ENCODE assay signal across 8 cellular contexts in genomic region chr9:69671291-69671903, GRCh38. TPM values are rescaled to one million over a fixed set of nuclear protein-coding genes. Genes with fewer than 3 reads are reported as not detected.
DNase-seq lines count a peak whose midpoint lies in the region; ATAC-seq and TF ChIP-seq lines count a peak whose summit lies in the region.

No MANE protein-coding gene starts in this region.

- H3K4me3 ChIP-seq in CD8-positive, alpha-beta T cell (ENCODE audit: low read depth, low read length) = peak overlapping the region; percentile 55
- H3K4me3 ChIP-seq in esophagus squamous epithelium (peak overlapping the region; percentile 44 to 86 (median 82)), neural cell (ENCODE audit: low read length) (peak overlapping the region; percentile 95)

- H3K4me2 ChIP-seq in neural cell (ENCODE audit: low read length) = peak overlapping the region; percentile 79

- H3K27me3 ChIP-seq in CD8-positive, alpha-beta T cell (ENCODE audit: insufficient read depth, low read length) = no peaks in the 10 kb centered on the region
- H3K27me3 ChIP-seq in esophagus squamous epithelium = no peaks in the 10 kb centered on the region
- no peaks in the 10 kb centered on the region for H3K27me3 ChIP-seq in neural cell (ENCODE audit: insufficient read depth, low read depth, low read length)

- peak overlapping the region; percentile 68 for H3K4me3 Mint-ChIP-seq in CD8-positive, alpha-beta T cell

- CTCF ChIA-PET in CD8-positive, alpha-beta T cell (lab: Charles Lee) = interaction anchor here (0.7 to 2.0 kb wide), 2 partner anchors 19 to 150 kb away, joined by 3 to 6 read pairs; no protein-coding TSS in a partner anchor

- no peak for ATAC-seq in CD8-positive, alpha-beta T cell
- ATAC-seq in HG03565 (IDR thresholded peaks at IDR 0.05; ENCODE audit: unreplicated experiment) = no peak
- no peak for ATAC-seq in GM21717 (IDR thresholded peaks at IDR 0.05; ENCODE audit: unreplicated experiment)

- no peak for DNase-seq in CD8-positive, alpha-beta T cell
- peak; percentile 10 for DNase-seq in RPMI8226
- DNase-seq in esophagus squamous epithelium (lab: John Stamatoyannopoulos, UW) = no peak
- no peak for DNase-seq in ACHN
- no peak for DNase-seq in GM13977 (ENCODE audit: low spot score)

- H3K36me3 Mint-ChIP-seq in CD8-positive, alpha-beta T cell = no peaks in the 10 kb centered on the region

- no peaks in the 10 kb centered on the region for H4K20me1 ChIP-seq in neural cell (ENCODE audit: insufficient read depth)

- POLR2A ChIA-PET in CD8-positive, alpha-beta T cell (lab: Charles Lee) = no interaction called here

- no peak overlapping the region for H3K27ac Mint-ChIP-seq in CD8-positive, alpha-beta T cell

- H3K27me3 Mint-ChIP-seq in CD8-positive, alpha-beta T cell (ENCODE audit: low read depth) = peaks cover 17% of the 10 kb centered on the region

- no peak for TF ChIP-seq RAD21 in neural cell (conservative IDR thresholded peaks at IDR 0.05)

- no peaks in the 10 kb centered on the region for H3F3A ChIP-seq in neural cell (ENCODE audit: insufficient read depth, low read length, poor library complexity, severe bottlenecking)

- H2AFZ ChIP-seq in neural cell (ENCODE audit: low read depth, low read length) = peak overlapping the region; percentile 80

- H3K4me1 Mint-ChIP-seq in CD8-positive, alpha-beta T cell (ENCODE audit: low read depth) = peaks cover 18% of the 10 kb centered on the region

- no peak for TF ChIP-seq CTCF in CD8-positive, alpha-beta T cell (IDR thresholded peaks at IDR 0.05)
- TF ChIP-seq CTCF in esophagus squamous epithelium (IDR thresholded peaks at IDR 0.05) (no peak), neural cell (IDR thresholded peaks at IDR 0.05; ENCODE audit: poor library complexity, severe bottlenecking) (no peak), GM13977 (IDR thresholded peaks at IDR 0.05; ENCODE audit: extremely low read depth, insufficient read depth, missing control alignments) (no peak)

- no peak for TF ChIP-seq EP300 in neural cell (conservative IDR thresholded peaks at IDR 0.05; ENCODE audit: poor library complexity, severe bottlenecking)

- in situ Hi-C loops in ACHN (cut with HindIII; ENCODE audit: low pct_ligation_motif_present, low pct_unique_long_range_greater_than_20kb, low sequenced_read_pairs) = no loop called here
- in situ Hi-C loops in GM13977 (cut with MboI; ENCODE audit: low pct_unique_long_range_greater_than_20kb, low sequenced_read_pairs, unreplicated experiment) = no loop called here

- 32 to 38% methylated on average over 18 of the region's 18 CpGs for WGBS in esophagus squamous epithelium, 2 donors

- peaks cover 26% of the 10 kb centered on the region for H3K79me2 ChIP-seq in neural cell (replicated peaks; ENCODE audit: insufficient read depth, low read length)

- H3K9me3 Mint-ChIP-seq in CD8-positive, alpha-beta T cell = no peaks in the 10 kb centered on the region

- H3K9ac ChIP-seq in neural cell (ENCODE audit: low read length) = peak overlapping the region; percentile 96

- peaks cover 5% of the 10 kb centered on the region for H3K4me1 ChIP-seq in CD8-positive, alpha-beta T cell (ENCODE audit: insufficient read depth, low read length)
- H3K4me1 ChIP-seq in esophagus squamous epithelium = peaks cover 4 to 52% (median 13%) of the 10 kb centered on the region in 3 donors

- TF ChIP-seq POLR2A in esophagus squamous epithelium (IDR thresholded peaks at IDR 0.05) = no peak

- no peaks in the 10 kb centered on the region for H3K9me3 ChIP-seq in CD8-positive, alpha-beta T cell (ENCODE audit: low read length)
- H3K9me3 ChIP-seq in esophagus squamous epithelium (no peaks in the 10 kb centered on the region), neural cell (ENCODE audit: low read length) (no peaks in the 10 kb centered on the region)

- no peaks in the 10 kb centered on the region for H3K36me3 ChIP-seq in CD8-positive, alpha-beta T cell (ENCODE audit: insufficient read depth, low read length)
- no peaks in the 10 kb centered on the region for H3K36me3 ChIP-seq in esophagus squamous epithelium
- no peaks in the 10 kb centered on the region for H3K36me3 ChIP-seq in neural cell (ENCODE audit: insufficient read depth, low read length)

- intact Hi-C loops in CD8-positive, alpha-beta T cell (cut with DNase I, micrococcal nuclease) = loop anchor here in 1 of 2 experiments (5.0 kb wide), 1 partner anchor 246 kb away; no protein-coding TSS in a partner anchor
- intact Hi-C loops in esophagus squamous epithelium (cut with DNase I) = loop anchor here (10.0 kb wide), 1 partner anchor 73 kb away; no protein-coding TSS in a partner anchor

- H3K9me2 ChIP-seq in neural cell (ENCODE audit: insufficient read depth, low read length) = no peaks in the 10 kb centered on the region

- no peak overlapping the region for H3K27ac ChIP-seq in CD8-positive, alpha-beta T cell (ENCODE audit: low read depth, low read length)
- H3K27ac ChIP-seq in esophagus squamous epithelium = peak overlapping the region; percentile 43 to 86 (median 82)
- peak overlapping the region; percentile 94 for H3K27ac ChIP-seq in neural cell (ENCODE audit: low read length)

TF ChIP-seq in neural cell, 6 proteins besides CTCF, POLR2A, EP300 and RAD21:
- TF ChIP-seq TAF1 (IDR thresholded peaks at IDR 0.05; ENCODE audit: low read depth) (no peak), MXI1 (conservative IDR thresholded peaks at IDR 0.05; ENCODE audit: poor library complexity, severe bottlenecking) (peak; percentile 79)

RNA-seq across cellular contexts. Expression of gene APBA1, which starts 0.8 kb away (rescaled TPM):
- total RNA-seq in CD8-positive, alpha-beta T cell = under 1 TPM; 0.08 to 0.16 TPM
- 1 to 10 TPM; 1.3 to 8.0 (median 1.7) TPM for total RNA-seq in esophagus squamous epithelium
- polyA plus RNA-seq in neural cell = 10.9 and 13.4 TPM in 2 replicates
- 44.6 and 50.0 TPM in 2 replicates for polyA minus RNA-seq in neural cell
